Comparison of ENCODE assay signal across 2 cellular contexts in genomic region chr1:226438007-226438406, GRCh38.
TF ChIP-seq lines count a peak whose summit lies in the region.

No MANE protein-coding gene starts in this region.

TF ChIP-seq in SK-N-SH, 30 proteins besides CTCF, POLR2A, EP300 and RAD21 (continued from another document):
- no peak for TF ChIP-seq CHD2 (IDR thresholded peaks at IDR 0.05; ENCODE audit: low read length, partially characterized antibody)
- no peak for TF ChIP-seq TAF1 (IDR thresholded peaks at IDR 0.05; ENCODE audit: borderline replicate concordance, low read depth, low read length)
- TF ChIP-seq RFX5 (IDR thresholded peaks at IDR 0.05; ENCODE audit: low read length), result no peak
- TF ChIP-seq GABPA (IDR thresholded peaks at IDR 0.05; ENCODE audit: low read depth), result no peak
- no peak for TF ChIP-seq JUND (IDR thresholded peaks at IDR 0.05)
- no peak for TF ChIP-seq RCOR1 (IDR thresholded peaks at IDR 0.05; ENCODE audit: low read length)
- no peak for TF ChIP-seq SMC3 (IDR thresholded peaks at IDR 0.05; ENCODE audit: low read depth, low read length)
- no peak for TF ChIP-seq POLR2AphosphoS5 (IDR thresholded peaks at IDR 0.05; ENCODE audit: low read depth, low read length)
- no peak for TF ChIP-seq IRF3 (IDR thresholded peaks at IDR 0.05; ENCODE audit: low read depth, low read length)
- no peak for TF ChIP-seq USF2 (IDR thresholded peaks at IDR 0.05; ENCODE audit: borderline replicate concordance, low read depth, low read length)
- TF ChIP-seq USF1 (IDR thresholded peaks at IDR 0.05; ENCODE audit: borderline replicate concordance, low read depth), result no peak

TF ChIP-seq in SK-N-SH treated with all-trans-retinoic acid at 6 μM for 48 hours, 23 proteins besides CTCF, POLR2A, EP300 and RAD21 (continued from another document):
- no peak for TF ChIP-seq TSHZ2 (CRISPR knock-in tag; IDR thresholded peaks at IDR 0.05)
- TF ChIP-seq CREB5 (CRISPR knock-in tag; IDR thresholded peaks at IDR 0.05; ENCODE audit: low read depth), result no peak
- TF ChIP-seq ZNF8 (CRISPR knock-in tag; IDR thresholded peaks at IDR 0.05), result no peak
- TF ChIP-seq RARB (CRISPR knock-in tag; IDR thresholded peaks at IDR 0.05), result no peak
- no peak for TF ChIP-seq ARNTL (CRISPR knock-in tag; IDR thresholded peaks at IDR 0.05; ENCODE audit: borderline replicate concordance, low read depth)
- TF ChIP-seq ZNF565 (CRISPR knock-in tag; conservative IDR thresholded peaks at IDR 0.05; ENCODE audit: low read depth), result no peak
- no peak for TF ChIP-seq ZFP3 (CRISPR knock-in tag; IDR thresholded peaks at IDR 0.05)
- TF ChIP-seq POU6F1 (CRISPR knock-in tag; IDR thresholded peaks at IDR 0.05; ENCODE audit: borderline replicate concordance, low read depth), result no peak
- TF ChIP-seq TOX (CRISPR knock-in tag; IDR thresholded peaks at IDR 0.05; ENCODE audit: borderline replicate concordance), result no peak
- TF ChIP-seq ZNF70 (CRISPR knock-in tag; IDR thresholded peaks at IDR 0.05), result no peak
- no peak for TF ChIP-seq OSR1 (CRISPR knock-in tag; IDR thresholded peaks at IDR 0.05)
TF ChIP-seq in SK-N-SH treated with all-trans-retinoic acid at 6 μM for 48 hours: peak in this region for 0.
